In genomic region chr2:9310827-9311226, GRCh38 we compare ENCODE assay signal across 2 cellular contexts.
TF ChIP-seq lines count a peak whose summit lies in the region.

No MANE protein-coding gene starts in this region.

TF ChIP-seq in WTC11, 78 proteins besides CTCF, POLR2A, EP300 and RAD21 (continued from another document):
- TF ChIP-seq AR (CRISPR knock-in tag; IDR thresholded peaks at IDR 0.05) (no peak), TP53 (CRISPR knock-in tag; IDR thresholded peaks at IDR 0.05) (no peak), ZNF317 (CRISPR knock-in tag; IDR thresholded peaks at IDR 0.05; ENCODE audit: borderline replicate concordance, low read depth) (no peak), GRHL2 (CRISPR knock-in tag; IDR thresholded peaks at IDR 0.05; ENCODE audit: insufficient replicate concordance, severe bottlenecking) (no peak), TCF7 (CRISPR knock-in tag; IDR thresholded peaks at IDR 0.05; ENCODE audit: low read depth) (no peak), FOXJ3 (CRISPR knock-in tag; IDR thresholded peaks at IDR 0.05; ENCODE audit: borderline replicate concordance) (no peak), E2F1 (CRISPR knock-in tag; IDR thresholded peaks at IDR 0.05) (no peak), ZNF138 (CRISPR knock-in tag; conservative IDR thresholded peaks at IDR 0.05) (no peak), ATF3 (CRISPR knock-in tag; conservative IDR thresholded peaks at IDR 0.05) (no peak), ZNF396 (CRISPR knock-in tag; IDR thresholded peaks at IDR 0.05; ENCODE audit: borderline replicate concordance) (no peak), PREB (CRISPR knock-in tag; IDR thresholded peaks at IDR 0.05; ENCODE audit: borderline replicate concordance) (no peak), E2F5 (CRISPR knock-in tag; IDR thresholded peaks at IDR 0.05) (no peak)

TF ChIP-seq in HepG2, 621 proteins besides CTCF, POLR2A, EP300 and RAD21 (continued from another document):
- TF ChIP-seq ZNF687 (CRISPR knock-in tag; IDR thresholded peaks at IDR 0.05) (no peak), ZMYM2 (CRISPR knock-in tag; IDR thresholded peaks at IDR 0.05) (no peak), MEF2D (CRISPR knock-in tag; IDR thresholded peaks at IDR 0.05) (no peak)
